16 cellular contexts compared by ENCODE assay signal in genomic region chr16:371729-372521, GRCh38. TPM values are rescaled to one million over a fixed set of nuclear protein-coding genes. Genes with fewer than 3 reads are reported as not detected.
A peak's percentile ranks its signal among the peaks of the same experiment; 100 is the strongest.
DNase-seq lines count a peak whose midpoint lies in the region; ATAC-seq and TF ChIP-seq lines count a peak whose summit lies in the region.
"Had no signal": no experiment of that assay in that cellular context is flagged by ENCODE, and none has a peak within 500 bp of the region (broad histone marks: within the 10 kb centered on the region; RNA-seq: fewer than 3 reads in every experiment).

No MANE protein-coding gene starts in this region.

- no peaks in the 10 kb centered on the region for H3K27me3 ChIP-seq in endocrine pancreas (ENCODE audit: control insufficient read depth, insufficient read depth, low read length)

- H3K27ac Mint-ChIP-seq in stimulated activated naive CD8-positive, alpha-beta T cell treated with anti-CD3 and anti-CD28 coated beads, Interleukin-15, Interleukin-2, amounts not matched to agents 100 ng/mL and 50 ng/mL, for 24 hours, result peak overlapping the region; percentile 32
- H3K27ac Mint-ChIP-seq in type B pancreatic cell, result peak overlapping the region; percentile 53
- no peak overlapping the region for H3K27ac Mint-ChIP-seq in stimulated activated effector memory CD8-positive, alpha-beta T cell treated with anti-CD3 and anti-CD28 coated beads, Interleukin-12 subunit alpha, Interleukin-12 subunit beta, amount 100 ng/mL, for 72 hours

- H3K9me3 ChIP-seq in endocrine pancreas (ENCODE audit: control insufficient read depth, low read length), result no peaks in the 10 kb centered on the region
- H3K9me3 ChIP-seq: neutrophil had no signal

- TF ChIP-seq CTCF in type B pancreatic cell (conservative IDR thresholded peaks at IDR 0.05) (no peak), GM20000 (IDR thresholded peaks at IDR 0.05; ENCODE audit: extremely low read depth, missing control alignments) (no peak)

- no peak for DNase-seq in stimulated activated naive CD8-positive, alpha-beta T cell treated with anti-CD3 and anti-CD28 coated beads, Interleukin-15, Interleukin-2, amounts not matched to agents 100 U/mL and 50 U/mL, for 24 hours
- DNase-seq in NCI-H510A (lab: John Stamatoyannopoulos, UW), result peak; percentile 73
- DNase-seq in type B pancreatic cell (ENCODE audit: extremely low spot score, unreplicated experiment), result no peak
- no peak for DNase-seq in GM20000 (ENCODE audit: low spot score)
- DNase-seq in stimulated activated effector memory CD8-positive, alpha-beta T cell treated with anti-CD3 and anti-CD28 coated beads, Interleukin-12 subunit alpha, Interleukin-12 subunit beta, amount 100 ng/mL, for 72 hours (ENCODE audit: low spot score in 2 of 2), result no peak
- DNase-seq in ecto neural progenitor cell (ENCODE audit: low spot score), result no peak
- DNase-seq: amygdala, GF-D8, hippocampal formation, NCI-H524 treated with DMSO at 0.1 percent for 48 hours had no signal

- H3K4me1 ChIP-seq in endocrine pancreas (ENCODE audit: control insufficient read depth, insufficient read depth, low read length), result no peaks in the 10 kb centered on the region

- peaks cover 11% of the 10 kb centered on the region for H3K36me3 ChIP-seq in endocrine pancreas (ENCODE audit: control insufficient read depth, insufficient read depth, low read length)

- H3K4me3 Mint-ChIP-seq in stimulated activated naive CD8-positive, alpha-beta T cell treated with anti-CD3 and anti-CD28 coated beads, Interleukin-15, Interleukin-2, amounts not matched to agents 100 ng/mL and 50 ng/mL, for 24 hours, result no peak overlapping the region
- no peak overlapping the region for H3K4me3 Mint-ChIP-seq in type B pancreatic cell
- no peak overlapping the region for H3K4me3 Mint-ChIP-seq in stimulated activated effector memory CD8-positive, alpha-beta T cell treated with anti-CD3 and anti-CD28 coated beads, Interleukin-12 subunit alpha, Interleukin-12 subunit beta, amount 100 ng/mL, for 72 hours
- H3K4me3 Mint-ChIP-seq: CD14-positive monocyte had no signal

- peak overlapping the region; percentile 1 for H3K9ac ChIP-seq in endocrine pancreas (ENCODE audit: control insufficient read depth, insufficient read depth, low read length)

- no peak overlapping the region for H3K4me3 ChIP-seq in endocrine pancreas (ENCODE audit: control insufficient read depth, insufficient read depth, low read length)
- H3K4me3 ChIP-seq: coronary artery, skin epidermis had no signal

- H3K27me3 Mint-ChIP-seq in stimulated activated naive CD8-positive, alpha-beta T cell treated with anti-CD3 and anti-CD28 coated beads, Interleukin-15, Interleukin-2, amounts not matched to agents 100 ng/mL and 50 ng/mL, for 24 hours, result no peaks in the 10 kb centered on the region
- H3K27me3 Mint-ChIP-seq in type B pancreatic cell, result no peaks in the 10 kb centered on the region

- peaks cover 10% of the 10 kb centered on the region for H3K4me1 Mint-ChIP-seq in stimulated activated naive CD8-positive, alpha-beta T cell treated with anti-CD3 and anti-CD28 coated beads, Interleukin-15, Interleukin-2, amounts not matched to agents 100 ng/mL and 50 ng/mL, for 24 hours (ENCODE audit: low read depth)
- H3K4me1 Mint-ChIP-seq in type B pancreatic cell (ENCODE audit: unreplicated experiment), result peaks cover 7% of the 10 kb centered on the region
- H3K4me1 Mint-ChIP-seq in stimulated activated effector memory CD8-positive, alpha-beta T cell treated with anti-CD3 and anti-CD28 coated beads, Interleukin-12 subunit alpha, Interleukin-12 subunit beta, amount 100 ng/mL, for 72 hours, result peaks cover 22% of the 10 kb centered on the region

- no peak for ATAC-seq in stimulated activated naive CD8-positive, alpha-beta T cell treated with anti-CD3 and anti-CD28 coated beads, Interleukin-15, Interleukin-2, amounts not matched to agents 100 U/mL and 50 U/mL, for 24 hours
- ATAC-seq in stimulated activated effector memory CD8-positive, alpha-beta T cell treated with anti-CD3 and anti-CD28 coated beads, Interleukin-12 subunit alpha, Interleukin-12 subunit beta, amount 100 ng/mL, for 72 hours, result no peak

- peaks cover 7% of the 10 kb centered on the region for H3K36me3 Mint-ChIP-seq in stimulated activated naive CD8-positive, alpha-beta T cell treated with anti-CD3 and anti-CD28 coated beads, Interleukin-15, Interleukin-2, amounts not matched to agents 100 ng/mL and 50 ng/mL, for 24 hours (ENCODE audit: low read depth)
- peaks cover 3% of the 10 kb centered on the region for H3K36me3 Mint-ChIP-seq in type B pancreatic cell
- peaks cover 27% of the 10 kb centered on the region for H3K36me3 Mint-ChIP-seq in stimulated activated effector memory CD8-positive, alpha-beta T cell treated with anti-CD3 and anti-CD28 coated beads, Interleukin-12 subunit alpha, Interleukin-12 subunit beta, amount 100 ng/mL, for 72 hours

- H3K9me3 Mint-ChIP-seq in stimulated activated naive CD8-positive, alpha-beta T cell treated with anti-CD3 and anti-CD28 coated beads, Interleukin-15, Interleukin-2, amounts not matched to agents 100 ng/mL and 50 ng/mL, for 24 hours, result no peaks in the 10 kb centered on the region
- H3K9me3 Mint-ChIP-seq in type B pancreatic cell, result no peaks in the 10 kb centered on the region
- H3K9me3 Mint-ChIP-seq in stimulated activated effector memory CD8-positive, alpha-beta T cell treated with anti-CD3 and anti-CD28 coated beads, Interleukin-12 subunit alpha, Interleukin-12 subunit beta, amount 100 ng/mL, for 72 hours, result no peaks in the 10 kb centered on the region
- H3K9me3 Mint-ChIP-seq: CD14-positive monocyte had no signal

RNA-seq across cellular contexts. Expression of gene MRPL28, which starts 1.6 kb away (rescaled TPM):
- total RNA-seq in type B pancreatic cell (ENCODE audit: low replicate concordance), result 69.6 and 75.3 TPM in 2 replicates

RNA-seq across cellular contexts. Expression of gene PGAP6, which starts 9.9 kb away (rescaled TPM):
- total RNA-seq in type B pancreatic cell (ENCODE audit: low replicate concordance), result 56.0 and 71.1 TPM in 2 replicates

RNA-seq across cellular contexts. Expression of gene AXIN1, which starts 19.4 kb away (rescaled TPM):
- total RNA-seq in type B pancreatic cell (ENCODE audit: low replicate concordance), result 30.6 and 31.8 TPM in 2 replicates

RNA-seq across cellular contexts. Expression of gene NME4, which starts 25.1 kb away (rescaled TPM):
- total RNA-seq in type B pancreatic cell (ENCODE audit: low replicate concordance), result 72.8 and 166 TPM in 2 replicates

RNA-seq across cellular contexts. Expression of gene DECR2, which starts 29.8 kb away (rescaled TPM):
- total RNA-seq in type B pancreatic cell (ENCODE audit: low replicate concordance), result 21.5 and 22.1 TPM in 2 replicates
